15 cellular contexts compared by ENCODE assay signal in the genomic region with DNA sequence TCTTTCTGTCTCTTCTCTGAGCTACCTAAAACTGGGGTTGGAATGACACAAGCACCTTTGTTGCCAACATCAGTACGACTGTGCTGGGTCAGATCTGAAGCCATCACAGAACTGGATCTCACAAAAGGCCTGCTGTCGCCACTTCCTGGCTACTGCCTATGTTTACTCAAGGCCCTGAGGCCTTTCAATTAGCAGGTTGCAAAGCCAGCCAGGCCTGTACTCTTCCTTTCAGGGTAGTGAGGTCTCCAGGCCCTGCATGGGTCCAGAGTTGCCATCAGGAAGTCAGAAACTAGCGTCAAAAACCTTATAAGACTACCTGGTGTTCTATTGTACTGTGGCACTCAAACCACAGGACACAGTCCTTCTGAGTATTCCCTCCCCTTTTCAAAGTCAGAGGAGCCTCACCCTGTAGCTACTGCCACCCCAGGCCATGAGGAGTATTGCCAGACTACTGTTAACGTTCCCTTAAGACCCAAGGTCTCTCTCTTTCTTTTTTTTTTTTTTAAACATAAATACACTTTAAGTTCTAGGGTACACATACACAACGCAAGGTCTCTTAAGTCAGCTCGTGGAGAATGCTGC.
A peak's percentile ranks its signal among the peaks of the same experiment; 100 is the strongest.
DNase-seq lines count a peak whose midpoint lies in the region; ATAC-seq and TF ChIP-seq lines count a peak whose summit lies in the region.
"Had no signal": no experiment of that assay in that cellular context is flagged by ENCODE, and none has a peak within 500 bp of the region (broad histone marks: within the 10 kb centered on the region; RNA-seq: fewer than 3 reads in every experiment).

No MANE protein-coding gene starts in this region.

- H3K36me3 Mint-ChIP-seq in glutamatergic neuron (ENCODE audit: unreplicated experiment) = no peaks in the 10 kb centered on the region

- H3K36me3 ChIP-seq in HCT116 (ENCODE audit: control insufficient read depth in 1 of 2, insufficient read depth in 2 of 2, low read length in 2 of 2) (no peaks in the 10 kb centered on the region), tibial artery (no peaks in the 10 kb centered on the region)
- H3K36me3 ChIP-seq: BLaER1 had no signal

- H3K4me1 Mint-ChIP-seq in glutamatergic neuron (ENCODE audit: low read depth, unreplicated experiment) = no peaks in the 10 kb centered on the region
- H3K4me1 Mint-ChIP-seq: stimulated activated naive CD8-positive, alpha-beta T cell treated with anti-CD3 and anti-CD28 coated beads, Interleukin-15, amount 100 ng/mL, for 72 hours had no signal

- H3K9me2 ChIP-seq in HCT116 (ENCODE audit: insufficient read depth) = no peaks in the 10 kb centered on the region

- TF ChIP-seq POLR2A in HCT116 (IDR thresholded peaks at IDR 0.05; ENCODE audit: borderline replicate concordance, extremely low read depth, insufficient read depth, insufficient read length) = no peak

- DNase-seq in GM12865 (ENCODE audit: low read depth) = peak; percentile 12
- DNase-seq in HCT116 (ENCODE audit: low read depth, low spot score) = no peak
- peak; percentile 72 for DNase-seq in NCI-H69 (lab: John Stamatoyannopoulos, UW)
- no peak for DNase-seq in fibroblast of villous mesenchyme (ENCODE audit: low read depth)
- no peak for DNase-seq in tibial artery
- no peak for DNase-seq in NCI-H1436 treated with DMSO at 0.1 percent for 48 hours (lab: John Stamatoyannopoulos, UW)
- DNase-seq in NCI-H226 = no peak
- no peak for DNase-seq in glutamatergic neuron
- DNase-seq: NCI-H1092; PC-9; posterior cingulate gyrus; stimulated activated naive CD8-positive, alpha-beta T cell treated with anti-CD3 and anti-CD28 coated beads, Interleukin-15, amount 100 ng/mL, for 72 hours had no signal

- POLR2A ChIA-PET in HCT116 (lab: Charles Lee) = no interaction called here

- H3K9me3 Mint-ChIP-seq in glutamatergic neuron (ENCODE audit: unreplicated experiment) = peaks cover 4% of the 10 kb centered on the region

- no peak overlapping the region for H3K9ac ChIP-seq in HCT116 (ENCODE audit: low read length)
- H3K9ac ChIP-seq: BLaER1 had no signal

- H3K27me3 Mint-ChIP-seq in glutamatergic neuron (ENCODE audit: unreplicated experiment) = no peaks in the 10 kb centered on the region
- H3K27me3 Mint-ChIP-seq: dendritic cell treated with granulocyte-macrophage colony-stimulating factor and Interleukin-4, amounts not matched to agents 40 ng/mL and 50 ng/mL, for 4 days; stimulated activated naive CD8-positive, alpha-beta T cell treated with anti-CD3 and anti-CD28 coated beads, Interleukin-15, amount 100 ng/mL, for 72 hours had no signal

- TF ChIP-seq CTCF in GM12865 (IDR thresholded peaks at IDR 0.05; ENCODE audit: insufficient read depth, low read depth, low read length, missing control alignments) = peak; percentile 14
- TF ChIP-seq CTCF in HCT116 (IDR thresholded peaks at IDR 0.05 in 2 of 3, conservative IDR thresholded peaks at IDR 0.05 in 1 of 3; ENCODE audit: borderline replicate concordance in 1 of 3, insufficient read depth in 1 of 3, low read depth in 2 of 3, low read length in 2 of 3) = peak in 2 of 3 experiments; percentile 32 to 38; a peak in 3 of 6 replicates
- TF ChIP-seq CTCF in fibroblast of villous mesenchyme (IDR thresholded peaks at IDR 0.05; ENCODE audit: insufficient read depth, low read depth, low read length) = peak; percentile 24
- TF ChIP-seq CTCF in tibial artery (IDR thresholded peaks at IDR 0.05) = no peak
- no peak for TF ChIP-seq CTCF in glutamatergic neuron (IDR thresholded peaks at IDR 0.05; ENCODE audit: partially characterized antibody, unreplicated experiment)

- H3K4me3 Mint-ChIP-seq in glutamatergic neuron (ENCODE audit: unreplicated experiment) = no peak overlapping the region
- H3K4me3 Mint-ChIP-seq: dendritic cell treated with granulocyte-macrophage colony-stimulating factor and Interleukin-4, amounts not matched to agents 40 ng/mL and 50 ng/mL, for 4 days; stimulated activated naive CD8-positive, alpha-beta T cell treated with anti-CD3 and anti-CD28 coated beads, Interleukin-15, amount 100 ng/mL, for 72 hours had no signal

- no peaks in the 10 kb centered on the region for H3K79me2 ChIP-seq in HCT116 (ENCODE audit: insufficient read depth, low read length)

- intact Hi-C loops in HCT116 (cut with micrococcal nuclease) (no loop called here), tibial artery (cut with DNase I; ENCODE audit: low total_unique reads) (no loop called here)

- RAD21 ChIA-PET in HCT116 (lab: Charles Lee; ENCODE audit: low non-redundant PET in 1 of 2, low total read pairs in 2 of 2, uncharacterized antibody in 2 of 2, unreplicated experiment in 2 of 2) = no interaction called here

- H2AFZ ChIP-seq in HCT116 (ENCODE audit: low read depth, low read length, poor library complexity, severe bottlenecking) = no peak overlapping the region
- H2AFZ ChIP-seq: PC-9 had no signal

- no peak overlapping the region for H3K27ac Mint-ChIP-seq in glutamatergic neuron (ENCODE audit: unreplicated experiment)
- H3K27ac Mint-ChIP-seq: dendritic cell treated with granulocyte-macrophage colony-stimulating factor and Interleukin-4, amounts not matched to agents 40 ng/mL and 50 ng/mL, for 4 days had no signal

- H3K4me3 ChIP-seq in GM12865 (ENCODE audit: low read depth, low read length) = no peak overlapping the region
- no peak overlapping the region for H3K4me3 ChIP-seq in HCT116 (replicated peaks in 1 of 2; ENCODE audit: low read depth in 1 of 2, low read length in 2 of 2)
- no peak overlapping the region for H3K4me3 ChIP-seq in fibroblast of villous mesenchyme (ENCODE audit: low read depth, low read length)
- H3K4me3 ChIP-seq in tibial artery = no peak overlapping the region
- H3K4me3 ChIP-seq: BLaER1, PC-9 had no signal

- TF ChIP-seq RAD21 in HCT116 (IDR thresholded peaks at IDR 0.05; ENCODE audit: low read depth) = no peak

- H3K27ac ChIP-seq in HCT116 (ENCODE audit: low read depth, low read length) (no peak overlapping the region), tibial artery (no peak overlapping the region)
- H3K27ac ChIP-seq: BLaER1, PC-9 had no signal

- H3K4me1 ChIP-seq in HCT116 (ENCODE audit: control insufficient read depth in 1 of 2, insufficient read depth in 2 of 2, low read length in 2 of 2) (no peaks in the 10 kb centered on the region), tibial artery (peaks cover 0 to 30% (median 11%) of the 10 kb centered on the region in 4 donors)
- H3K4me1 ChIP-seq: BLaER1 had no signal

- H3K27me3 ChIP-seq in HCT116 (ENCODE audit: insufficient read depth, low read length) = no peaks in the 10 kb centered on the region
- no peaks in the 10 kb centered on the region for H3K27me3 ChIP-seq in tibial artery
- H3K27me3 ChIP-seq: BLaER1 had no signal

- ATAC-seq in HCT116 = peak; percentile 80
- ATAC-seq: left lobe of liver; stimulated activated naive CD8-positive, alpha-beta T cell treated with anti-CD3 and anti-CD28 coated beads, Interleukin-15, amount 100 ng/mL, for 72 hours had no signal

- H3K9me3 ChIP-seq in HCT116 (ENCODE audit: control insufficient read depth in 1 of 2, insufficient read depth in 1 of 2, low read depth in 1 of 2, low read length in 2 of 2) (no peaks in the 10 kb centered on the region), tibial artery (peaks cover 0 to 17% (median 3%) of the 10 kb centered on the region in 3 donors)

- H4K20me1 ChIP-seq in HCT116 (ENCODE audit: insufficient read depth) = no peaks in the 10 kb centered on the region
- H4K20me1 ChIP-seq: BLaER1 had no signal

- BruUV-seq in HCT116 (replicated peaks; lab: Mats Ljungman, UMichigan) = no TSS peak

- H3K4me2 ChIP-seq in HCT116 (ENCODE audit: low read length) = no peak overlapping the region
- H3K4me2 ChIP-seq: BLaER1, PC-9 had no signal

- CTCF ChIA-PET in HCT116 (lab: Charles Lee) = interaction anchor here (0.7 to 1.0 kb wide), 2 partner anchors 11 to 361 kb away, joined by 3 to 4 read pairs; no protein-coding TSS in a partner anchor

TF ChIP-seq in HCT116, 20 proteins besides CTCF, POLR2A, EP300 and RAD21:
- no peak for TF ChIP-seq FOSL1 (IDR thresholded peaks at IDR 0.05; ENCODE audit: low read depth)
- no peak for TF ChIP-seq YY1 (IDR thresholded peaks at IDR 0.05; ENCODE audit: extremely low read depth, insufficient replicate concordance, low read depth, low read length)
- TF ChIP-seq JUND (IDR thresholded peaks at IDR 0.05) = no peak
- TF ChIP-seq TCF7L2 (IDR thresholded peaks at IDR 0.05; ENCODE audit: borderline replicate concordance, extremely low read depth, insufficient read depth, insufficient read length) = no peak
- TF ChIP-seq EGR1 (IDR thresholded peaks at IDR 0.05; ENCODE audit: low read depth) = no peak

Comparison
In these comparisons a context has a peak if more than half of its experiments do, and no peak if none do; other contexts are left out.
1. DNase-seq: peak in GM12865 (single experiment) and NCI-H69 (single experiment); none in HCT116 (single experiment), fibroblast of villous mesenchyme (single experiment), tibial artery (0 of 2), NCI-H1436 treated with DMSO at 0.1 percent for 48 hours (single experiment), NCI-H226 (single experiment) and glutamatergic neuron (single experiment).
2. CTCF ChIP-seq: peak in GM12865 (single experiment), HCT116 (2 of 3) and fibroblast of villous mesenchyme (single experiment); none in tibial artery (0 of 2) and glutamatergic neuron (single experiment).